11 cellular contexts compared by ENCODE assay signal in genomic region chr1:61287734-61288133, GRCh38.
DNase-seq lines count a peak whose midpoint lies in the region; ATAC-seq and TF ChIP-seq lines count a peak whose summit lies in the region.
"Had no signal": no experiment of that assay in that cellular context is flagged by ENCODE, and none has a peak within 500 bp of the region (broad histone marks: within the 10 kb centered on the region; RNA-seq: fewer than 3 reads in every experiment).

No MANE protein-coding gene starts in this region.

- no peak for TF ChIP-seq CTCF in GM10248 (IDR thresholded peaks at IDR 0.05; ENCODE audit: control extremely low read depth, extremely low read depth, low read depth, missing control alignments)

- H3K4me1 ChIP-seq in SJCRH30: peaks cover 22% of the 10 kb centered on the region

- DNase-seq in EL: peak; percentile 57
- peak; percentile 13 to 49 for DNase-seq in SJCRH30
- DNase-seq in fibroblast of gingiva (ENCODE audit: low read depth): peak; percentile 88
- peak; percentile 87 for DNase-seq in skeletal muscle cell (ENCODE audit: low read depth)
- DNase-seq in GM10248 (ENCODE audit: extremely low spot score): no peak
- DNase-seq: NCI-H2107 had no signal

- no peak for ATAC-seq in HG02885 (IDR thresholded peaks at IDR 0.05; ENCODE audit: poor library complexity, unreplicated experiment)
- no peak for ATAC-seq in HG03108 (IDR thresholded peaks at IDR 0.05; ENCODE audit: unreplicated experiment)
- no peak for ATAC-seq in GM21367 (IDR thresholded peaks at IDR 0.05; ENCODE audit: unreplicated experiment)

- peak overlapping the region; percentile 43 for H3K27ac ChIP-seq in SJCRH30
- H3K27ac ChIP-seq: hepatocyte had no signal

- POLR2A ChIA-PET in GM10248 (lab: Yijun Ruan, JAX): no interaction called here

- H3K27me3 ChIP-seq in SJCRH30: no peaks in the 10 kb centered on the region
- H3K27me3 ChIP-seq: hepatocyte had no signal

- no peak overlapping the region for H3K4me3 ChIP-seq in SJCRH30
- no peak overlapping the region for H3K4me3 ChIP-seq in skeletal muscle cell (ENCODE audit: low read depth, low read length)
- H3K4me3 ChIP-seq: hepatocyte, skin epidermis had no signal

- 0 out of 2 replicates have a peak, but pooled peaks cover 2% of the 10 kb centered on the region for H3K36me3 ChIP-seq in SJCRH30

- CTCF ChIA-PET in GM10248 (lab: Yijun Ruan, JAX): interaction anchor here (1.3 kb wide), 1 partner anchor 9 kb away, joined by 3 read pairs; no protein-coding TSS in a partner anchor

- H3K9me3 ChIP-seq in SJCRH30 (replicated peaks): no peaks in the 10 kb centered on the region
